27 cellular contexts compared by ENCODE assay signal in genomic region chr3:55907616-55908015, GRCh38.
DNase-seq lines count a peak whose midpoint lies in the region; ATAC-seq and TF ChIP-seq lines count a peak whose summit lies in the region.
"Had no signal": no experiment of that assay in that cellular context is flagged by ENCODE, and none has a peak within 500 bp of the region (broad histone marks: within the 10 kb centered on the region; RNA-seq: fewer than 3 reads in every experiment).

No MANE protein-coding gene starts in this region.

- intact Hi-C loops in Right ventricle myocardium superior (cut with DNase I), result no loop called here
- intact Hi-C loops in right cardiac atrium (cut with DNase I), result no loop called here
- intact Hi-C loops in left ventricle myocardium superior (cut with micrococcal nuclease), result no loop called here
- intact Hi-C loops in spleen (cut with DNase I; ENCODE audit: low total_unique reads), result no loop called here

- no peaks in the 10 kb centered on the region for H3K9me3 ChIP-seq in right cardiac atrium (ENCODE audit: control insufficient read depth, low read length)
- H3K9me3 ChIP-seq in spleen, result no peaks in the 10 kb centered on the region

- TF ChIP-seq POLR2A in spleen (IDR thresholded peaks at IDR 0.05), result no peak

- H3K27ac ChIP-seq in right cardiac atrium (ENCODE audit: low read length) (no peak overlapping the region), spleen (peak overlapping the region in 7 of 8 donors; percentile 48 to 83 (median 67))
- H3K27ac ChIP-seq: 22Rv1, C4-2B had no signal

- DNase-seq in DMS53 (lab: John Stamatoyannopoulos, UW) (peak; percentile 0), DMS53 treated with DMSO at 0.1 percent for 48 hours (lab: John Stamatoyannopoulos, UW; ENCODE audit: unreplicated experiment) (no peak), Right ventricle myocardium superior (no peak), right cardiac atrium (no peak), left ventricle myocardium superior (no peak), spleen (no peak), NCI-H446 (lab: John Stamatoyannopoulos, UW) (no peak)
- no peak for DNase-seq in activated naive CD4-positive, alpha-beta T cell (lab: John Stamatoyannopoulos, UW)
- DNase-seq: CD8-positive, alpha-beta memory T cell; DMS153; EL; GDM1; H9; Kasumi-1; NCI-H1092 treated with DMSO at 0.1 percent for 48 hours; NCI-H1436; NCI-H187; NCI-H2081 treated with DMSO at 0.1 percent for 48 hours; NCI-H82; RPMI8226; SHP77 treated with DMSO at 0.1 percent for 48 hours; SW 1271 had no signal

- TF ChIP-seq CTCF in spleen (IDR thresholded peaks at IDR 0.05 in 8 of 11, conservative IDR thresholded peaks at IDR 0.05 in 3 of 11), result no peak

- H3K4me3 ChIP-seq in right cardiac atrium (ENCODE audit: low read length) (no peak overlapping the region), spleen (no peak overlapping the region)
- H3K4me3 ChIP-seq: GM12878, GM23338, K562 had no signal

- 55% methylated on average over 3 of the region's 3 CpGs for WGBS in right cardiac atrium
- WGBS in spleen, 5 donors, result 64 to 73% (median 72%) methylated on average over 3 of the region's 3 CpGs

- no peaks in the 10 kb centered on the region for H3K36me3 ChIP-seq in spleen

- no peaks in the 10 kb centered on the region for H3K4me1 ChIP-seq in right cardiac atrium (ENCODE audit: control insufficient read depth, insufficient read depth, low read length)
- peaks cover 0 to 7% (median 0%) of the 10 kb centered on the region in 6 donors for H3K4me1 ChIP-seq in spleen

- H3K27me3 ChIP-seq in right cardiac atrium (ENCODE audit: control insufficient read depth, insufficient read depth) (no peaks in the 10 kb centered on the region), spleen (replicated peaks in 1 of 7) (no peaks in the 10 kb centered on the region)

- ATAC-seq in Right ventricle myocardium superior (ENCODE audit: poor library complexity) (peak; percentile 65), right cardiac atrium (no peak), left ventricle myocardium superior (peak; percentile 72)
- ATAC-seq: GM12878, GM23338, K562 had no signal

Comparison
In these comparisons a context has a peak if more than half of its experiments do, and no peak if none do; other contexts are left out.
1. ATAC-seq: peak in Right ventricle myocardium superior (single experiment) and left ventricle myocardium superior (single experiment); none in right cardiac atrium (0 of 2).